Comparison of ENCODE assay signal across 25 cellular contexts in genomic region chr22:47075568-47075967, GRCh38.
"Had no signal": no experiment of that assay in that cellular context is flagged by ENCODE, and none has a peak within 500 bp of the region (broad histone marks: within the 10 kb centered on the region; RNA-seq: fewer than 3 reads in every experiment).

No MANE protein-coding gene starts in this region.

- DNase-seq: hypothalamus; immature natural killer cell; islet precursor cell; left ventricle myocardium inferior; mesendoderm; naive B cell; natural killer cell; nephron progenitor cell; occipital lobe; stimulated activated CD4-positive, alpha-beta T cell treated with anti-CD3 and anti-CD28 coated beads, Interleukin-1b, Interleukin-23, amount 100 ng/mL, for 48 hours; stimulated activated CD4-positive, alpha-beta T cell treated with anti-CD3 and anti-CD28 coated beads, Interleukin-2, amount 100 ng/mL, for 48 hours; stimulated activated CD4-positive, alpha-beta T cell treated with anti-CD3 and anti-CD28 coated beads, Interleukin-4, amount 100 ng/mL, for 4 hours; stimulated activated CD8-positive, alpha-beta memory T cell treated with anti-CD3 and anti-CD28 coated beads, Interleukin-4, amount 100 ng/mL, for 48 hours; stimulated activated naive CD4-positive, alpha-beta T cell treated with Interleukin-2 at 50 U/mL for 16 hours; stimulated activated naive CD8-positive, alpha-beta T cell treated with anti-CD3 and anti-CD28 coated beads, Interleukin-15, amount 100 ng/mL, for 72 hours; substantia nigra; uterus had no signal

- H3K36me3 ChIP-seq: neural progenitor cell, neutrophil, right lobe of liver, uterus had no signal

- H2AFZ ChIP-seq: neural progenitor cell had no signal

- H3K4me2 ChIP-seq: neural progenitor cell, smooth muscle cell had no signal

- H3K27ac ChIP-seq: left ventricle myocardium inferior, neural progenitor cell, neutrophil, right atrium auricular region, right lobe of liver, tibial nerve, uterus had no signal

- H3K4me3 ChIP-seq: left ventricle myocardium inferior, lung, neural progenitor cell, right atrium auricular region, right lobe of liver, smooth muscle cell, tibial nerve, uterus had no signal

- H3K9me3 ChIP-seq: right lobe of liver, uterus had no signal

- H3K27me3 ChIP-seq: neural progenitor cell, neutrophil, right atrium auricular region, right lobe of liver, tibial nerve, uterus had no signal

- ATAC-seq: natural killer cell; right lobe of liver; stimulated activated memory B cell treated with anti-CD40 and anti-IgM and Interleukin-4, amounts not matched to agents 10 μg/mL and 1 μg/mL and 100 μg/mL, for 72 hours; stimulated activated naive CD8-positive, alpha-beta T cell treated with anti-CD3 and anti-CD28 coated beads, Interleukin-15, amount 100 ng/mL, for 72 hours had no signal

- H3K9ac ChIP-seq: neural progenitor cell had no signal

- H3K4me1 ChIP-seq: left ventricle myocardium inferior, neural progenitor cell, right atrium auricular region, right lobe of liver, tibial nerve, uterus had no signal
